8 cellular contexts compared by ENCODE assay signal in genomic region chr17:8122391-8122922, GRCh38. TPM values are rescaled to one million over a fixed set of nuclear protein-coding genes. Genes with fewer than 3 reads are reported as not detected.
A peak's percentile ranks its signal among the peaks of the same experiment; 100 is the strongest.
DNase-seq lines count a peak whose midpoint lies in the region; ATAC-seq and FAIRE-seq lines count a peak whose summit lies in the region.

No MANE protein-coding gene starts in this region.

- peak; percentile 6 for DNase-seq in stimulated activated naive CD4-positive, alpha-beta T cell treated with Interleukin-2 at 50 U/mL for 16 hours (lab: John Stamatoyannopoulos, UW)
- no peak for DNase-seq in stimulated activated naive CD4-positive, alpha-beta T cell (lab: John Stamatoyannopoulos, UW)
- peak; percentile 51 for DNase-seq in activated CD4-positive, alpha-beta memory T cell treated with anti-CD3 and anti-CD28 coated beads for 36 hours
- peak; percentile 48 for DNase-seq in glomerular visceral epithelial cell (ENCODE audit: extremely low spot score)
- no peak for DNase-seq in small intestine
- no peak for DNase-seq in putamen (ENCODE audit: low spot score)
- DNase-seq in SKM-1 treated with dmso at 0.1 percent for 144 hours (lab: John Stamatoyannopoulos, UW; ENCODE audit: unreplicated experiment), result no peak

- peak overlapping the region; percentile 31 to 49 for H3K4me3 ChIP-seq in small intestine (ENCODE audit: low read depth in 1 of 2, low read length in 2 of 2)

- peaks cover 5 to 7% of the 10 kb centered on the region in 2 donors for H3K27me3 ChIP-seq in small intestine (ENCODE audit: control insufficient read depth in 2 of 2, insufficient read depth in 2 of 2, low read length in 2 of 2)

- H3K4me3 Mint-ChIP-seq in activated CD4-positive, alpha-beta memory T cell treated with anti-CD3 and anti-CD28 coated beads for 36 hours, result peak overlapping the region; percentile 83

- no peak overlapping the region for H3K27ac Mint-ChIP-seq in activated CD4-positive, alpha-beta memory T cell treated with anti-CD3 and anti-CD28 coated beads for 36 hours

- peaks cover 19% of the 10 kb centered on the region for H3K36me3 Mint-ChIP-seq in activated CD4-positive, alpha-beta memory T cell treated with anti-CD3 and anti-CD28 coated beads for 36 hours

- intact Hi-C loops in activated CD4-positive, alpha-beta memory T cell treated with anti-CD3 and anti-CD28 coated beads for 36 hours (cut with micrococcal nuclease), result loop anchor here (1.0 to 10.0 kb wide), 3 partner anchors 68 to 688 kb away; partner anchors contain the start of genes BORCS6, FGF11 and TMEM102

- no peaks in the 10 kb centered on the region for H3K9me3 ChIP-seq in small intestine (ENCODE audit: control insufficient read depth, low read depth)

- no peak overlapping the region for H3K27ac ChIP-seq in small intestine (ENCODE audit: low read depth in 1 of 2, low read length in 1 of 2)

- H3K4me1 ChIP-seq in small intestine (ENCODE audit: control insufficient read depth in 2 of 2, insufficient read depth in 1 of 2, low read depth in 1 of 2, low read length in 1 of 2), result peaks cover 18 to 20% of the 10 kb centered on the region in 2 donors

- FAIRE-seq in small intestine (lab: Jason Lieb, UNC), result no peak

- POLR2A ChIA-PET in activated CD4-positive, alpha-beta memory T cell treated with anti-CD3 and anti-CD28 coated beads for 36 hours (lab: Charles Lee), result interaction anchor here (0.7 to 6.8 kb wide), 5 partner anchors 17 to 125 kb away, joined by 3 to 52 read pairs (median 3); partner anchors contain the start of gene CTC1

- peaks cover 2% of the 10 kb centered on the region for H3K9me3 Mint-ChIP-seq in activated CD4-positive, alpha-beta memory T cell treated with anti-CD3 and anti-CD28 coated beads for 36 hours

- CTCF ChIA-PET in activated CD4-positive, alpha-beta memory T cell treated with anti-CD3 and anti-CD28 coated beads for 36 hours (lab: Charles Lee), result interaction anchor here (0.6 to 3.8 kb wide), 7 partner anchors 12 to 48 kb away, joined by 3 to 35 read pairs (median 5); no protein-coding TSS in a partner anchor

- peaks cover 49% of the 10 kb centered on the region for H3K27me3 Mint-ChIP-seq in activated CD4-positive, alpha-beta memory T cell treated with anti-CD3 and anti-CD28 coated beads for 36 hours

- H3K4me1 Mint-ChIP-seq in activated CD4-positive, alpha-beta memory T cell treated with anti-CD3 and anti-CD28 coated beads for 36 hours (ENCODE audit: low read depth), result peaks cover 75% of the 10 kb centered on the region

- H3K36me3 ChIP-seq in small intestine (ENCODE audit: control insufficient read depth in 2 of 2, insufficient read depth in 2 of 2, low read length in 2 of 2), result no peaks in the 10 kb centered on the region

- WGBS in small intestine, 3 donors, result 0 to 2% (median 1%) methylated on average over 31 of the region's 31 CpGs

- no peak for ATAC-seq in GM21390 (IDR thresholded peaks at IDR 0.05; ENCODE audit: unreplicated experiment)

RNA-seq across cellular contexts. Expression of gene HES7, which starts 1.4 kb away (rescaled TPM):
- total RNA-seq in activated CD4-positive, alpha-beta memory T cell treated with anti-CD3 and anti-CD28 coated beads for 36 hours, result 1 to 10 TPM; 2.5 to 2.8 TPM
- polyA plus RNA-seq in small intestine, result under 1 TPM in 1 of 3 donors, not detected in 2; 0.06 TPM

RNA-seq across cellular contexts. Expression of gene ALOXE3, which starts 4.1 kb away (rescaled TPM):
- under 1 TPM; 0.12 TPM for total RNA-seq in activated CD4-positive, alpha-beta memory T cell treated with anti-CD3 and anti-CD28 coated beads for 36 hours
- 1 to 10 TPM in 1 of 3 donors, under 1 TPM in 1, not detected in 1; 0.13 to 1.6 TPM for polyA plus RNA-seq in small intestine

RNA-seq across cellular contexts. Expression of gene PER1, which starts 29.7 kb away (rescaled TPM):
- total RNA-seq in activated CD4-positive, alpha-beta memory T cell treated with anti-CD3 and anti-CD28 coated beads for 36 hours, result 10 to 100 TPM; 48.9 to 56.3 TPM
- 10 to 100 TPM; 47.8 to 79.4 (median 60.1) TPM for polyA plus RNA-seq in small intestine

RNA-seq across cellular contexts. Expression of gene ALOX12B, which starts 34.9 kb away (rescaled TPM):
- 1 to 10 TPM; 2.1 to 2.3 TPM for total RNA-seq in activated CD4-positive, alpha-beta memory T cell treated with anti-CD3 and anti-CD28 coated beads for 36 hours
- under 1 TPM; 0.45 to 0.81 (median 0.66) TPM for polyA plus RNA-seq in small intestine

RNA-seq across cellular contexts. Expression of gene VAMP2, which starts 40.3 kb away (rescaled TPM):
- total RNA-seq in activated CD4-positive, alpha-beta memory T cell treated with anti-CD3 and anti-CD28 coated beads for 36 hours, result 10 to 100 TPM; 30.1 to 30.4 TPM
- polyA plus RNA-seq in small intestine, result 10 to 100 TPM; 27.5 to 47.3 (median 46.2) TPM

Comparison
In these comparisons a context has a peak if more than half of its experiments do, and no peak if none do; other contexts are left out.
1. DNase-seq: peak in stimulated activated naive CD4-positive, alpha-beta T cell treated with Interleukin-2 at 50 U/mL for 16 hours (single experiment), activated CD4-positive, alpha-beta memory T cell treated with anti-CD3 and anti-CD28 coated beads for 36 hours (single experiment) and glomerular visceral epithelial cell (single experiment); none in stimulated activated naive CD4-positive, alpha-beta T cell (0 of 6), small intestine (single experiment), putamen (single experiment) and SKM-1 treated with dmso at 0.1 percent for 144 hours (single experiment).